Comparison of ENCODE assay signal across 18 cellular contexts in the genomic region with DNA sequence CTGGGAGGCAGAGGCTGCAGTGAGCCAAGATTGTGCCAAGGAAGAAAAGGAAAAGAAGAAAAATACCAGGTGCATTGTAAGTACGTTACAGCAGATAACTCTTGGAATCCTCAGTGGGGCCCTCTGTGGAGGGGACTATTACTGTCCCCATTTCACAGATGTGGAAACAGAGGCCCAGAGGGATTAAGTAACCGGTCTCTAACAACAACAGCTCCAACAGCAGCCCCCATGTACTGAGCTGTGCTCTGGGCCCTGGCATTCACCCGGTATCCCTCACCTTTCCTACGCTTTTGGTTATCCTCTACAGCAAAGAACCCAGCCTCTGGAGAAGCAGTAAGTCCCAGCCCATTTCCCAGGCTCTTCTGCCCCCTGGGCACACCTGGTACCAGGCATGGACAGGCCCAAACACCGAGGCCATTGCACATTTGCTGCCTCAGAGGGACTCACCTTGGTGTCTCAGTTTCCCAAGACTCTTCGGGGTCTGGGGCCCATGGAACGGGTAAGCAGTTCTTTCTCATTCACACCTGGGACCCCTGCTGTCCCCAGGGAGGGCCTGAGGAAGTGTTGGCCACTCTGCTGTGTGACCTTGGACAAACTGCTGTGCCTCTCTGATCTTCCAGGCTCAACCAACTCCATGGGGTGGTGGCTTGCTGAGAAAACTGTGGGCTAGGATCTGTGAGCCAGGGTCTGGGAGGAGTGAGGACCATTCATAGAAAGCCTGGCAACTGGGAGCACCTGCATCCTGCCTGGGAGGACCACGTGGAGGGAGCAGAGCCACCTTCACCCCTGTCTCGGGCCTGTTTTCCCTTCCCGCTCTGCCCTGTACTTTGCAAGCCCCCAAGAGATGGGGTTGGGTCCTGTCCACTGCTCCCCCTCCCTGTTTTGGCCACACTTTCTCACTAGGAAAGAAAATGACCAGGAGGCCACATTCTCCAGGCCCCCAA.
"Had no signal": no experiment of that assay in that cellular context is flagged by ENCODE, and none has a peak within 500 bp of the region (broad histone marks: within the 10 kb centered on the region; RNA-seq: fewer than 3 reads in every experiment).

No MANE protein-coding gene starts in this region.

- H3K27ac ChIP-seq: adrenal gland, prostate gland, right atrium auricular region, suprapubic skin, transverse colon, vagina, WERI-Rb-1 had no signal

- H3K27me3 ChIP-seq: adrenal gland, right atrium auricular region, suprapubic skin, transverse colon, vagina had no signal

- H3K9me3 ChIP-seq: adrenal gland, prostate gland, right atrium auricular region, suprapubic skin, transverse colon, vagina had no signal

- H3K36me3 ChIP-seq: adrenal gland, prostate gland, right atrium auricular region, suprapubic skin, transverse colon, vagina, WERI-Rb-1 had no signal

- ATAC-seq: activated CD4-positive, alpha-beta T cell treated with anti-CD3 and anti-CD28 coated beads for 36 hours; activated naive CD4-positive, alpha-beta T cell treated with anti-CD3 and anti-CD28 coated beads, Interleukin-2, amount 50 U/mL, for 72 hours; effector memory CD8-positive, alpha-beta T cell; naive thymus-derived CD8-positive, alpha-beta T cell; stimulated activated naive CD8-positive, alpha-beta T cell treated with anti-CD3 and anti-CD28 coated beads, Interleukin-15, amount 100 ng/mL, for 72 hours had no signal

- DNase-seq: activated CD4-positive, alpha-beta T cell treated with anti-CD3 and anti-CD28 coated beads for 36 hours; activated CD4-positive, alpha-beta T cell treated with anti-CD3 and anti-CD28 coated beads, Interleukin-2, amount 50 U/mL, for 48 hours; activated gamma-delta T cell treated with Interleukin-2 at 50 U/mL for 16 hours; activated T-cell treated with anti-CD3 and anti-CD28 coated beads for 4 hours; adrenal gland; dermis blood vessel endothelial cell; effector memory CD8-positive, alpha-beta T cell; mesendoderm; naive thymus-derived CD8-positive, alpha-beta T cell; stimulated activated CD4-positive, alpha-beta T cell treated with anti-CD3 and anti-CD28 coated beads, Interleukin-2, amount 100 ng/mL, for 24 hours; stimulated activated naive CD8-positive, alpha-beta T cell treated with anti-CD3 and anti-CD28 coated beads, Interleukin-15, amount 100 ng/mL, for 72 hours; transverse colon; WERI-Rb-1 had no signal

- H3K4me3 ChIP-seq: adrenal gland, prostate gland, right atrium auricular region, suprapubic skin, transverse colon, vagina had no signal

- H3K4me1 ChIP-seq: prostate gland had no signal
